Comparison of ENCODE assay signal across 20 cellular contexts in the genomic region with DNA sequence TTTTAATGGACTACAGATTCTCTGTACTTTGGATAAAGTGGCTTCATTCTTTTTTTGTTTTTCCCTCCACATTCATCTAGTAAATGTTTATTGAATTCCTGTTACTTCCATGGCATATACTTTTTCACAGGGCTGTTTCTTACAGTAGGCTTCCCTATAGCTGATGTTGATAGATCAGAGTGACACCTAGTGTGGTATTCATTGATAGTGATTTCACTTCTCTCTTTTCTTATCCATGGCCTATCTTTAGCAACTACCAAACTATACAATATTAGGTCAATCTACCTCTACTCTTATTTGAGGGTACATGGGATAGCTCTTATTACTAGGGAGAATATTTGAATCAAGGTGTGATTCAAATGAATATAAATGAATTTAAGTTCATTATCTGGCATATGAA. TPM values are rescaled to one million over a fixed set of nuclear protein-coding genes. Genes with fewer than 3 reads are reported as not detected.
DNase-seq lines count a peak whose midpoint lies in the region; ATAC-seq and TF ChIP-seq lines count a peak whose summit lies in the region.
"Had no signal": no experiment of that assay in that cellular context is flagged by ENCODE, and none has a peak within 500 bp of the region (broad histone marks: within the 10 kb centered on the region; RNA-seq: fewer than 3 reads in every experiment).

No MANE protein-coding gene starts in this region.

- no peaks in the 10 kb centered on the region for H3K36me3 Mint-ChIP-seq in activated naive CD4-positive, alpha-beta T cell treated with anti-CD3 and anti-CD28 coated beads for 36 hours (ENCODE audit: low read depth)

- peaks cover 6% of the 10 kb centered on the region for H3K36me3 ChIP-seq in OCI-LY3 (replicated peaks; ENCODE audit: low read depth, low read length)
- H3K36me3 ChIP-seq: right atrium auricular region had no signal

- intact Hi-C loops in activated naive CD4-positive, alpha-beta T cell treated with anti-CD3 and anti-CD28 coated beads for 36 hours (cut with micrococcal nuclease) = no loop called here

- DNase-seq in HK-2 (ENCODE audit: unreplicated experiment) (no peak), LoVo (ENCODE audit: low spot score) (no peak)
- no peak for DNase-seq in activated naive CD4-positive, alpha-beta T cell treated with anti-CD3 and anti-CD28 coated beads for 36 hours
- DNase-seq: activated CD4-positive, alpha-beta T cell treated with anti-CD3 and anti-CD28 coated beads for 48 hours; activated T-cell treated with anti-CD3 and anti-CD28 coated beads, Interleukin-2, amount 50 U/mL, for 24 hours; DMS79; foreskin melanocyte; mammary epithelial cell; NCI-H1048; NCI-H2171 treated with DMSO at 0.1 percent for 48 hours; NK-92 treated with Interleukin-12 subunit alpha and Interleukin-12 subunit beta, amount 100 ng/mL, for 24 hours; SHP77; stimulated activated CD4-positive, alpha-beta T cell treated with anti-CD3 and anti-CD28 coated beads, Interleukin-1b, Interleukin-23, amount 100 ng/mL, for 48 hours had no signal

- no peaks in the 10 kb centered on the region for H3K9me3 ChIP-seq in OCI-LY3 (ENCODE audit: insufficient read depth, low read length)
- H3K9me3 ChIP-seq: BLaER1 treated with 17β-estradiol and CSF1 and Interleukin-3, amounts not matched to agents 10 nM and 100 nM; right atrium auricular region had no signal

- H3K27ac Mint-ChIP-seq in activated naive CD4-positive, alpha-beta T cell treated with anti-CD3 and anti-CD28 coated beads for 36 hours = no peak overlapping the region
- H3K27ac Mint-ChIP-seq: activated T-cell treated with anti-CD3 and anti-CD28 coated beads, Interleukin-2, amount 50 U/mL, for 24 hours had no signal

- no peak overlapping the region for H3K27ac ChIP-seq in OCI-LY3 (ENCODE audit: low read length)
- H3K27ac ChIP-seq: BLaER1 treated with 17β-estradiol and CSF1 and Interleukin-3, amounts not matched to agents 10 nM and 100 nM; right atrium auricular region had no signal

- peak; percentile 42 for TF ChIP-seq CTCF in OCI-LY3 (IDR thresholded peaks at IDR 0.05; ENCODE audit: low read depth, low read length)

- no peaks in the 10 kb centered on the region for H3K27me3 ChIP-seq in OCI-LY3 (ENCODE audit: low read depth, low read length)
- H3K27me3 ChIP-seq: BLaER1 treated with 17β-estradiol and CSF1 and Interleukin-3, amounts not matched to agents 10 nM and 100 nM; right atrium auricular region had no signal

- no peak overlapping the region for H3K4me3 Mint-ChIP-seq in activated naive CD4-positive, alpha-beta T cell treated with anti-CD3 and anti-CD28 coated beads for 36 hours
- H3K4me3 Mint-ChIP-seq: activated T-cell treated with anti-CD3 and anti-CD28 coated beads, Interleukin-2, amount 50 U/mL, for 24 hours; central memory CD8-positive, alpha-beta T cell had no signal

- H3K4me3 ChIP-seq in OCI-LY3 (ENCODE audit: low read length) = no peak overlapping the region
- H3K4me3 ChIP-seq: BLaER1 treated with 17β-estradiol and CSF1 and Interleukin-3, amounts not matched to agents 10 nM and 100 nM; right atrium auricular region had no signal

- CTCF ChIA-PET in activated naive CD4-positive, alpha-beta T cell treated with anti-CD3 and anti-CD28 coated beads for 36 hours (lab: Charles Lee) = no interaction called here

- no peaks in the 10 kb centered on the region for H3K79me2 ChIP-seq in OCI-LY3 (ENCODE audit: low read length)

- H3K4me2 ChIP-seq in OCI-LY3 (ENCODE audit: low read length) = no peak overlapping the region
- H3K4me2 ChIP-seq: BLaER1 treated with 17β-estradiol and CSF1 and Interleukin-3, amounts not matched to agents 10 nM and 100 nM had no signal

- H3K9me3 Mint-ChIP-seq in activated naive CD4-positive, alpha-beta T cell treated with anti-CD3 and anti-CD28 coated beads for 36 hours = no peaks in the 10 kb centered on the region
- H3K9me3 Mint-ChIP-seq: activated T-cell treated with anti-CD3 and anti-CD28 coated beads, Interleukin-2, amount 50 U/mL, for 24 hours; central memory CD8-positive, alpha-beta T cell had no signal

- peaks cover 21% of the 10 kb centered on the region for H3K4me1 ChIP-seq in OCI-LY3 (ENCODE audit: low read length)
- H3K4me1 ChIP-seq: right atrium auricular region had no signal

- no peaks in the 10 kb centered on the region for H3K27me3 Mint-ChIP-seq in activated naive CD4-positive, alpha-beta T cell treated with anti-CD3 and anti-CD28 coated beads for 36 hours (ENCODE audit: low read depth)
- H3K27me3 Mint-ChIP-seq: activated T-cell treated with anti-CD3 and anti-CD28 coated beads, Interleukin-2, amount 50 U/mL, for 24 hours; central memory CD8-positive, alpha-beta T cell had no signal

- no peak overlapping the region for H2AFZ ChIP-seq in OCI-LY3 (ENCODE audit: low read depth, low read length)

- H3K9ac ChIP-seq in OCI-LY3 (ENCODE audit: low read length) = no peak overlapping the region
- H3K9ac ChIP-seq: BLaER1 treated with 17β-estradiol and CSF1 and Interleukin-3, amounts not matched to agents 10 nM and 100 nM had no signal

- no peaks in the 10 kb centered on the region for H4K20me1 ChIP-seq in OCI-LY3 (ENCODE audit: insufficient read depth, low read length)
- H4K20me1 ChIP-seq: BLaER1 treated with 17β-estradiol and CSF1 and Interleukin-3, amounts not matched to agents 10 nM and 100 nM had no signal

- ATAC-seq in GM18858 (IDR thresholded peaks at IDR 0.05; ENCODE audit: unreplicated experiment) (peak; percentile 72), GM21381 (IDR thresholded peaks at IDR 0.05; ENCODE audit: unreplicated experiment) (peak; percentile 85), HG03064 (IDR thresholded peaks at IDR 0.05; ENCODE audit: low read depth, unreplicated experiment) (peak; percentile 74)

- no peaks in the 10 kb centered on the region for H3K4me1 Mint-ChIP-seq in activated naive CD4-positive, alpha-beta T cell treated with anti-CD3 and anti-CD28 coated beads for 36 hours (ENCODE audit: low read depth)
- H3K4me1 Mint-ChIP-seq: central memory CD8-positive, alpha-beta T cell had no signal

RNA-seq across cellular contexts. Expression of gene FSD1L, which starts 35.8 kb away (rescaled TPM):
- total RNA-seq in activated naive CD4-positive, alpha-beta T cell treated with anti-CD3 and anti-CD28 coated beads for 36 hours = under 1 TPM; 0.79 to 0.86 TPM
